In genomic region chr9:75709698-75710097, GRCh38 we compare ENCODE assay signal across 6 cellular contexts.
"Had no signal": no experiment of that assay in that cellular context is flagged by ENCODE, and none has a peak within 500 bp of the region (broad histone marks: within the 10 kb centered on the region; RNA-seq: fewer than 3 reads in every experiment).

No MANE protein-coding gene starts in this region.

- H3K9ac ChIP-seq: GM23248 had no signal

- H2AFZ ChIP-seq: GM23248 had no signal

- DNase-seq: GM23248, H9, HCEC 1CT, IMR-90 had no signal

- H3K27ac ChIP-seq: GM23248 had no signal

- FAIRE-seq: HTR-8/SVneo, K562 had no signal

- H3K4me3 ChIP-seq: GM23248, K562 had no signal
